In the genomic region with DNA sequence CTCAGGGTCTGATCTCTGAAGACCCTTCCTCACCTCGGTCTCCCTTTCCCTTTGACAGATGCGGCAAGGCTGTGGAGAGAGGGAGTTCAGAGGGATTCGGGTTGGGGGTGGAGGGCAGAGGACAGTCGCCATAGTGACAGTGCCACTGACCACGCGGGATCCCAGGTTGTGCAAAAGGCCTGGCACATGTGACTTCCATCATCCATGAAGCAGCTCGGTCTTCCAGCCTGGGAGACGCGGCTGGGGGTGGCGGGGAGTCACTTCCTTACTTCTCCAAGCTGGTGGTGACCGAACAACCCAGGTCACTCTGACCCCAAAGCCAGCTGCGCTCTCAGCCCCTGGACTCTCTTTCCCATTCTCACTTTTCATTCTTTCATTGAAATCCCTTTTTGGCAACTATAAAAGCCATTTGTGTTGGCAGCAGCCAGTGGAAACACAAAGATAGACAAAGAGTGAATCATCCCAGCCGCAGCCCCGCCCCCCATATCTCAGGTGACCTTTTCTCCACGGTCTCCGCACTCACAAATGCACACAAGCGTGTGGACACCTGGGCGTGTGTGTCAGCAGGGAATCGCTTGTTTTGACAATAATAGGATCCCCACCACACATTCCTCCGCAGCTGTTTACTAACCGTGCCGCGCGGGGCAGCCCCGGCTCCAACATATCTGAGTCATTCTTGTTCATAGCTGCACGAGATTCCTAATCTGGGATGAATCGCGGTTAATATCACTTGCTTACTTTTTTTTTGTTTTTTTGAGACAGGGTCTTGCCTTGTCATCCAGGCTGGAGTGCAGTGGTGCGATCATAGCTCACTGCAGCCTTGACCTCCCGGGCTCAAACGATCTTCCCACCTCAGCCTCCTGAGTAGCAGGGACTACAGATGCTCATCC, we compare ENCODE assay signal across 2 cellular contexts.
TF ChIP-seq lines count a peak whose summit lies in the region.

No MANE protein-coding gene starts in this region.

TF ChIP-seq in K562, 482 proteins besides CTCF, POLR2A, EP300 and RAD21 (continued from another document and continues in another):
- TF ChIP-seq, protein P1, sequence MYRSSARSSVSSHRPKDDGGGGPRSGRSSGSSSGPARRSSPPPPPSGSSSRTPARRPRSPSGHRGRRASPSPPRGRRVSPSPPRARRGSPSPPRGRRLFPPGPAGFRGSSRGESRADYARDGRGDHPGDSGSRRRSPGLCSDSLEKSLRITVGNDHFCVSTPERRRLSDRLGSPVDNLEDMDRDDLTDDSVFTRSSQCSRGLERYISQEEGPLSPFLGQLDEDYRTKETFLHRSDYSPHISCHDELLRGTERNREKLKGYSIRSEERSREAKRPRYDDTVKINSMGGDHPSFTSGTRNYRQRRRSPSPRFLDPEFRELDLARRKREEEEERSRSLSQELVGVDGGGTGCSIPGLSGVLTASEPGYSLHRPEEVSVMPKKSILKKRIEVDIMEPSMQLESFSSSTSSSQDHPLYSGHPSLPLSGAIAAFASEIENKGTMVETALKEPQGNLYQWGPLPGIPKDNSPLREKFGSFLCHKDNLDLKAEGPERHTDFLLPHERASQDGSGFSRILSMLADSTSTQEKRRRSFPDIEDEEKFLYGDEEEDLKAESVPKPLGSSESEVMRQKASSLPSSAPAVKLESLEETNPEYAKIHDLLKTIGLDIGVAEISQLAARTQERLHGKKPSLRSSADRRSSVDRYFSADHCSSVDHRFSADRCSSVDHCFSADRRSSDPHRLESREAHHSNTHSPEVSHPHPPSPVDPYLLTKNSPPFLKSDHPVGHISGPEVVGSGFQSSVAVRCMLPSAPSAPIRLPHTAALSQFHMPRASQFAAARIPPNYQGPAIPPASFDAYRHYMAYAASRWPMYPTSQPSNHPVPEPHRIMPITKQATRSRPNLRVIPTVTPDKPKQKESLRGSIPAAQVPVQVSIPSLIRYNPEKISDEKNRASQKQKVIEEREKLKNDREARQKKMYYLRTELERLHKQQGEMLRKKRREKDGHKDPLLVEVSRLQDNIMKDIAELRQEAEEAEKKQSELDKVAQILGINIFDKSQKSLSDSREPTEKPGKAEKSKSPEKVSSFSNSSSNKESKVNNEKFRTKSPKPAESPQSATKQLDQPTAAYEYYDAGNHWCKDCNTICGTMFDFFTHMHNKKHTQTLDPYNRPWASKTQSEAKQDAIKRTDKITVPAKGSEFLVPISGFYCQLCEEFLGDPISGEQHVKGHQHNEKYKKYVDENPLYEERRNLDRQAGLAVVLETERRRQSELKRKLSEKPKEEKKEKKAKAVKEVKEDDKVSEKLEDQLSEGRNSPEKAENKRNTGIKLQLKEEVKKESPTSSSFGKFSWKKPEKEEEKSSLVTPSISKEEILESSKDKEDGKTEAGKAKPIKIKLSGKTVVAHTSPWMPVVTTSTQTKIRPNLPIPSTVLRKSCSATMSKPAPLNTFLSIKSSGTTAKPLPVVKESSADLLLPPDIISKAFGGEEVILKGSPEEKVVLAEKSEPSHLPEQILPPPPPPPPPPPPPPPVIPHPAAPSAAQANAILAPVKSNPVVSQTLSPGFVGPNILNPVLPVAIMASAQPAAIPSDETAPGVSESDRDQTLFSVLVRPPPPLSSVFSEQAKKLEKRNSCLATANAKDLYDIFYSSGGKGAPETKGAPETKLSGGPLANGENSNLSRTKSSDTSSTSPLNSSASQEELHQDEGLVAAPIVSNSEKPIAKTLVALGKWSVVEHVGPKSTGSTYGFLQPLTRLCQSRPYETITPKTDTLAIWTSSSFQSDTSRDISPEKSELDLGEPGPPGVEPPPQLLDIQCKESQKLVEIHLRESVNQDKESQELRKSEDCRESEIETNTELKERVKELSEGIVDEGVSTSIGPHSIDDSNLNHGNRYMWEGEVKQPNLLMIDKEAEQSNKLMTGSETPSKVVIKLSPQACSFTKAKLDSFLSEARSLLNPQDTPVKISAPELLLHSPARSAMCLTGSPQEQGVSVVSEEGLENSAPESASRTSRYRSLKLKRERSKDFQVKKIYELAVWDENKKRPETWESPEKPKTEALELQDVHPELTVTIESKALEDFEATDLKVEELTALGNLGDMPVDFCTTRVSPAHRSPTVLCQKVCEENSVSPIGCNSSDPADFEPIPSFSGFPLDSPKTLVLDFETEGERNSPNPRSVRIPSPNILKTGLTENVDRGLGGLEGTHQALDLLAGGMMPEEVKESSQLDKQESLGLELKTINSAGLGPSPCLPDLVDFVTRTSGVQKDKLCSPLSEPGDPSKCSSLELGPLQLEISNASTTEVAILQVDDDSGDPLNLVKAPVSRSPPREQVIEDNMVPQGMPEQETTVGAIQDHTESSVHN (IDR thresholded peaks at IDR 0.05; ENCODE audit: borderline replicate concordance in 1 of 2, low read depth in 1 of 2) = peak in 1 of 2 experiments; percentile 95; a peak in 2 of 4 replicates
- peak; percentile 35; the same call in 1 of the 2 replicates for TF ChIP-seq ESRRA (IDR thresholded peaks at IDR 0.05; ENCODE audit: borderline replicate concordance, low read depth)
- TF ChIP-seq, protein P2, sequence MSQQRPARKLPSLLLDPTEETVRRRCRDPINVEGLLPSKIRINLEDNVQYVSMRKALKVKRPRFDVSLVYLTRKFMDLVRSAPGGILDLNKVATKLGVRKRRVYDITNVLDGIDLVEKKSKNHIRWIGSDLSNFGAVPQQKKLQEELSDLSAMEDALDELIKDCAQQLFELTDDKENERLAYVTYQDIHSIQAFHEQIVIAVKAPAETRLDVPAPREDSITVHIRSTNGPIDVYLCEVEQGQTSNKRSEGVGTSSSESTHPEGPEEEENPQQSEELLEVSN (IDR thresholded peaks at IDR 0.05; ENCODE audit: borderline replicate concordance in 1 of 2, extremely low read depth in 1 of 2, insufficient read depth in 1 of 2, insufficient read length in 1 of 2, low read depth in 1 of 2, low read length in 1 of 2, poor library complexity in 1 of 2, severe bottlenecking in 1 of 2) = peak in 1 of 2 experiments; percentile 39
- TF ChIP-seq, protein P3, sequence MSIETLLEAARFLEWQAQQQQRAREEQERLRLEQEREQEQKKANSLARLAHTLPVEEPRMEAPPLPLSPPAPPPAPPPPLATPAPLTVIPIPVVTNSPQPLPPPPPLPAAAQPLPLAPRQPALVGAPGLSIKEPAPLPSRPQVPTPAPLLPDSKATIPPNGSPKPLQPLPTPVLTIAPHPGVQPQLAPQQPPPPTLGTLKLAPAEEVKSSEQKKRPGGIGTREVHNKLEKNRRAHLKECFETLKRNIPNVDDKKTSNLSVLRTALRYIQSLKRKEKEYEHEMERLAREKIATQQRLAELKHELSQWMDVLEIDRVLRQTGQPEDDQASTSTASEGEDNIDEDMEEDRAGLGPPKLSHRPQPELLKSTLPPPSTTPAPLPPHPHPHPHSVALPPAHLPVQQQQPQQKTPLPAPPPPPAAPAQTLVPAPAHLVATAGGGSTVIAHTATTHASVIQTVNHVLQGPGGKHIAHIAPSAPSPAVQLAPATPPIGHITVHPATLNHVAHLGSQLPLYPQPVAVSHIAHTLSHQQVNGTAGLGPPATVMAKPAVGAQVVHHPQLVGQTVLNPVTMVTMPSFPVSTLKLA (conservative IDR thresholded peaks at IDR 0.05) = peak; percentile 53 to 64; a peak in 3 of 4 replicates
- TF ChIP-seq TCF3 (CRISPR knock-in tag; IDR thresholded peaks at IDR 0.05) = 0 out of 2 replicates have a peak, but pooled peaks have one; percentile 47
- TF ChIP-seq, protein P4, sequence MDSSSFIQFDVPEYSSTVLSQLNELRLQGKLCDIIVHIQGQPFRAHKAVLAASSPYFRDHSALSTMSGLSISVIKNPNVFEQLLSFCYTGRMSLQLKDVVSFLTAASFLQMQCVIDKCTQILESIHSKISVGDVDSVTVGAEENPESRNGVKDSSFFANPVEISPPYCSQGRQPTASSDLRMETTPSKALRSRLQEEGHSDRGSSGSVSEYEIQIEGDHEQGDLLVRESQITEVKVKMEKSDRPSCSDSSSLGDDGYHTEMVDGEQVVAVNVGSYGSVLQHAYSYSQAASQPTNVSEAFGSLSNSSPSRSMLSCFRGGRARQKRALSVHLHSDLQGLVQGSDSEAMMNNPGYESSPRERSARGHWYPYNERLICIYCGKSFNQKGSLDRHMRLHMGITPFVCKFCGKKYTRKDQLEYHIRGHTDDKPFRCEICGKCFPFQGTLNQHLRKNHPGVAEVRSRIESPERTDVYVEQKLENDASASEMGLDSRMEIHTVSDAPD (CRISPR knock-in tag; IDR thresholded peaks at IDR 0.05) = no peak

TF ChIP-seq in HepG2, 621 proteins besides CTCF, POLR2A, EP300 and RAD21 (continued from another document):
- TF ChIP-seq TOE1 (CRISPR knock-in tag; IDR thresholded peaks at IDR 0.05) (no peak), ZNF746 (CRISPR knock-in tag; IDR thresholded peaks at IDR 0.05) (no peak), ZBTB38 (CRISPR knock-in tag; IDR thresholded peaks at IDR 0.05) (0 out of 2 replicates have a peak, but pooled peaks have one; percentile 3), SUZ12 (IDR thresholded peaks at IDR 0.05; ENCODE audit: low read depth, low read length) (no peak), RBAK (CRISPR knock-in tag; IDR thresholded peaks at IDR 0.05) (no peak), ZNF564 (CRISPR knock-in tag; IDR thresholded peaks at IDR 0.05) (no peak), DR1 (CRISPR knock-in tag; IDR thresholded peaks at IDR 0.05) (no peak), LCORL (IDR thresholded peaks at IDR 0.05) (no peak), LCORL (CRISPR knock-in tag; IDR thresholded peaks at IDR 0.05) (peak; percentile 75), SP4 (CRISPR knock-in tag; IDR thresholded peaks at IDR 0.05) (no peak)
- TF ChIP-seq, protein P5, sequence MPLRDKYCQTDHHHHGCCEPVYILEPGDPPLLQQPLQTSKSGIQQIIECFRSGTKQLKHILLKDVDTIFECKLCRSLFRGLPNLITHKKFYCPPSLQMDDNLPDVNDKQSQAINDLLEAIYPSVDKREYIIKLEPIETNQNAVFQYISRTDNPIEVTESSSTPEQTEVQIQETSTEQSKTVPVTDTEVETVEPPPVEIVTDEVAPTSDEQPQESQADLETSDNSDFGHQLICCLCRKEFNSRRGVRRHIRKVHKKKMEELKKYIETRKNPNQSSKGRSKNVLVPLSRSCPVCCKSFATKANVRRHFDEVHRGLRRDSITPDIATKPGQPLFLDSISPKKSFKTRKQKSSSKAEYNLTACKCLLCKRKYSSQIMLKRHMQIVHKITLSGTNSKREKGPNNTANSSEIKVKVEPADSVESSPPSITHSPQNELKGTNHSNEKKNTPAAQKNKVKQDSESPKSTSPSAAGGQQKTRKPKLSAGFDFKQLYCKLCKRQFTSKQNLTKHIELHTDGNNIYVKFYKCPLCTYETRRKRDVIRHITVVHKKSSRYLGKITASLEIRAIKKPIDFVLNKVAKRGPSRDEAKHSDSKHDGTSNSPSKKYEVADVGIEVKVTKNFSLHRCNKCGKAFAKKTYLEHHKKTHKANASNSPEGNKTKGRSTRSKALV (CRISPR knock-in tag; IDR thresholded peaks at IDR 0.05) = no peak
- TF ChIP-seq, protein P6, sequence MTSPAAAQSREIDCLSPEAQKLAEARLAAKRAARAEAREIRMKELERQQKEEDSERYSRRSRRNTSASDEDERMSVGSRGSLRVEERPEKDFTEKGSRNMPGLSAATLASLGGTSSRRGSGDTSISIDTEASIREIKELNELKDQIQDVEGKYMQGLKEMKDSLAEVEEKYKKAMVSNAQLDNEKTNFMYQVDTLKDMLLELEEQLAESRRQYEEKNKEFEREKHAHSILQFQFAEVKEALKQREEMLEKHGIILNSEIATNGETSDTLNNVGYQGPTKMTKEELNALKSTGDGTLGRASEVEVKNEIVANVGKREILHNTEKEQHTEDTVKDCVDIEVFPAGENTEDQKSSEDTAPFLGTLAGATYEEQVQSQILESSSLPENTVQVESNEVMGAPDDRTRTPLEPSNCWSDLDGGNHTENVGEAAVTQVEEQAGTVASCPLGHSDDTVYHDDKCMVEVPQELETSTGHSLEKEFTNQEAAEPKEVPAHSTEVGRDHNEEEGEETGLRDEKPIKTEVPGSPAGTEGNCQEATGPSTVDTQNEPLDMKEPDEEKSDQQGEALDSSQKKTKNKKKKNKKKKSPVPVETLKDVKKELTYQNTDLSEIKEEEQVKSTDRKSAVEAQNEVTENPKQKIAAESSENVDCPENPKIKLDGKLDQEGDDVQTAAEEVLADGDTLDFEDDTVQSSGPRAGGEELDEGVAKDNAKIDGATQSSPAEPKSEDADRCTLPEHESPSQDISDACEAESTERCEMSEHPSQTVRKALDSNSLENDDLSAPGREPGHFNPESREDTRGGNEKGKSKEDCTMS (CRISPR knock-in tag; conservative IDR thresholded peaks at IDR 0.05) = no peak
- TF ChIP-seq, protein P7, sequence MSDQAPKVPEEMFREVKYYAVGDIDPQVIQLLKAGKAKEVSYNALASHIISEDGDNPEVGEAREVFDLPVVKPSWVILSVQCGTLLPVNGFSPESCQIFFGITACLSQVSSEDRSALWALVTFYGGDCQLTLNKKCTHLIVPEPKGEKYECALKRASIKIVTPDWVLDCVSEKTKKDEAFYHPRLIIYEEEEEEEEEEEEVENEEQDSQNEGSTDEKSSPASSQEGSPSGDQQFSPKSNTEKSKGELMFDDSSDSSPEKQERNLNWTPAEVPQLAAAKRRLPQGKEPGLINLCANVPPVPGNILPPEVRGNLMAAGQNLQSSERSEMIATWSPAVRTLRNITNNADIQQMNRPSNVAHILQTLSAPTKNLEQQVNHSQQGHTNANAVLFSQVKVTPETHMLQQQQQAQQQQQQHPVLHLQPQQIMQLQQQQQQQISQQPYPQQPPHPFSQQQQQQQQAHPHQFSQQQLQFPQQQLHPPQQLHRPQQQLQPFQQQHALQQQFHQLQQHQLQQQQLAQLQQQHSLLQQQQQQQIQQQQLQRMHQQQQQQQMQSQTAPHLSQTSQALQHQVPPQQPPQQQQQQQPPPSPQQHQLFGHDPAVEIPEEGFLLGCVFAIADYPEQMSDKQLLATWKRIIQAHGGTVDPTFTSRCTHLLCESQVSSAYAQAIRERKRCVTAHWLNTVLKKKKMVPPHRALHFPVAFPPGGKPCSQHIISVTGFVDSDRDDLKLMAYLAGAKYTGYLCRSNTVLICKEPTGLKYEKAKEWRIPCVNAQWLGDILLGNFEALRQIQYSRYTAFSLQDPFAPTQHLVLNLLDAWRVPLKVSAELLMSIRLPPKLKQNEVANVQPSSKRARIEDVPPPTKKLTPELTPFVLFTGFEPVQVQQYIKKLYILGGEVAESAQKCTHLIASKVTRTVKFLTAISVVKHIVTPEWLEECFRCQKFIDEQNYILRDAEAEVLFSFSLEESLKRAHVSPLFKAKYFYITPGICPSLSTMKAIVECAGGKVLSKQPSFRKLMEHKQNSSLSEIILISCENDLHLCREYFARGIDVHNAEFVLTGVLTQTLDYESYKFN (CRISPR knock-in tag; conservative IDR thresholded peaks at IDR 0.05) = peak; percentile 37; the same call in 1 of the 2 replicates
TF ChIP-seq in HepG2: peak in this region for 71.
